ENCODE assay signal across 8 cellular contexts in genomic region chr1:66924756-66925557, GRCh38.
DNase-seq lines count a peak whose midpoint lies in the region; ATAC-seq and FAIRE-seq lines count a peak whose summit lies in the region.

TSS of gene DNAI4 (minus strand) at chr1:66924856. CDS start at chr1:66924831, 25 bp downstream.
TSS of gene MIER1 (plus strand) at chr1:66924990. CDS start at chr1:66925029, 39 bp downstream.

- H3K4me2 ChIP-seq in BLaER1 treated with 17β-estradiol and CSF1 and Interleukin-3, amounts not matched to agents 10 nM and 100 nM = peak within 1 kb of the TSS; percentile 88 to 95 (median 93)

- peaks cover 5 to 7% (median 7%) of the 10 kb centered on the region in 11 experiments for H3K9me3 ChIP-seq in BLaER1 treated with 17β-estradiol and CSF1 and Interleukin-3, amounts not matched to agents 10 nM and 100 nM (replicated peaks in 1 of 11)

- ATAC-seq in GM19324 (IDR thresholded peaks at IDR 0.05; ENCODE audit: low FRiP score, unreplicated experiment) (peak; percentile 98), HG03460 (IDR thresholded peaks at IDR 0.05; ENCODE audit: unreplicated experiment) (peak; percentile 93)

- DNase-seq in NCI-H524 treated with DMSO at 0.1 percent for 48 hours (lab: John Stamatoyannopoulos, UW) (peak; percentile 86), kidney tubule cell (ENCODE audit: low spot score) (peak; percentile 99)
- DNase-seq in activated CD4-positive, alpha-beta T cell treated with anti-CD3 and anti-CD28 coated beads for 48 hours = peak; percentile 98
- peak; percentile 91 to 92 for DNase-seq in stimulated activated CD4-positive, alpha-beta T cell treated with anti-CD3 and anti-CD28 coated beads, Interleukin-1b, Interleukin-23, amount 100 ng/mL, for 1 hour (ENCODE audit: low read depth in 2 of 2)

- H3K27ac ChIP-seq in BLaER1 treated with 17β-estradiol and CSF1 and Interleukin-3, amounts not matched to agents 10 nM and 100 nM = peak within 1 kb of the TSS; percentile 87 to 97 (median 93)

- peaks cover 39 to 68% (median 55%) of the 10 kb centered on the region in 10 experiments for H3K4me1 ChIP-seq in BLaER1 treated with 17β-estradiol and CSF1 and Interleukin-3, amounts not matched to agents 10 nM and 100 nM

- peak; percentile 76 for FAIRE-seq in colon (lab: Jason Lieb, UNC)

- H3K9ac ChIP-seq in BLaER1 treated with 17β-estradiol and CSF1 and Interleukin-3, amounts not matched to agents 10 nM and 100 nM = peak within 1 kb of the TSS; percentile 78 to 97 (median 88)

- H3K36me3 ChIP-seq in BLaER1 treated with 17β-estradiol and CSF1 and Interleukin-3, amounts not matched to agents 10 nM and 100 nM = peaks cover 5 to 25% (median 6%) of the 10 kb centered on the region in 11 experiments; a peak in 16 of 22 replicates

- peaks cover 0 to 42% (median 7%) of the 10 kb centered on the region in 11 experiments; a peak in 8 of 22 replicates for H4K20me1 ChIP-seq in BLaER1 treated with 17β-estradiol and CSF1 and Interleukin-3, amounts not matched to agents 10 nM and 100 nM

- H3K4me3 ChIP-seq in BLaER1 treated with 17β-estradiol and CSF1 and Interleukin-3, amounts not matched to agents 10 nM and 100 nM = peak within 1 kb of the TSS; percentile 70 to 93 (median 86)

- H3K27me3 ChIP-seq in BLaER1 treated with 17β-estradiol and CSF1 and Interleukin-3, amounts not matched to agents 10 nM and 100 nM = no peaks in the 10 kb centered on the region

Comparison
In these comparisons a context has a peak if more than half of its experiments do, and no peak if none do; other contexts are left out.
1. Peak in every context shown above with its lines: DNase-seq, ATAC-seq, H3K4me3 ChIP-seq and H3K27ac ChIP-seq.